In genomic region chr12:111330800-111331752, GRCh38 we compare ENCODE assay signal across 9 cellular contexts. TPM values are rescaled to one million over a fixed set of nuclear protein-coding genes. Genes with fewer than 3 reads are reported as not detected.
A peak's percentile ranks its signal among the peaks of the same experiment; 100 is the strongest.
DNase-seq lines count a peak whose midpoint lies in the region; ATAC-seq, FAIRE-seq and TF ChIP-seq lines count a peak whose summit lies in the region.
"Had no signal": no experiment of that assay in that cellular context is flagged by ENCODE, and none has a peak within 500 bp of the region (broad histone marks: within the 10 kb centered on the region; RNA-seq: fewer than 3 reads in every experiment).

No MANE protein-coding gene starts in this region.

- intact Hi-C loops in activated naive CD4-positive, alpha-beta T cell treated with anti-CD3 and anti-CD28 coated beads for 36 hours (cut with micrococcal nuclease): loop anchor here (1.0 kb wide), 5 partner anchors 66 to 482 kb away; no protein-coding TSS in a partner anchor

- DNase-seq in DMS 273 (lab: John Stamatoyannopoulos, UW; ENCODE audit: unreplicated experiment): peak; percentile 76
- peak; percentile 59 for DNase-seq in HFFc6
- DNase-seq in RCC 7860 (ENCODE audit: low spot score): peak; percentile 46
- no peak for DNase-seq in osteocyte (ENCODE audit: extremely low spot score, unreplicated experiment)
- no peak for DNase-seq in activated CD4-positive, alpha-beta T cell treated with anti-CD3 and anti-CD28 coated beads for 1 hour
- DNase-seq in activated naive CD4-positive, alpha-beta T cell treated with anti-CD3 and anti-CD28 coated beads for 36 hours: no peak
- DNase-seq: T-cell had no signal

- H3K27ac Mint-ChIP-seq in HFFc6 (no peak overlapping the region), osteocyte (ENCODE audit: unreplicated experiment) (no peak overlapping the region)
- no peak overlapping the region for H3K27ac Mint-ChIP-seq in activated naive CD4-positive, alpha-beta T cell treated with anti-CD3 and anti-CD28 coated beads for 36 hours
- H3K27ac Mint-ChIP-seq: T-cell had no signal

- no peaks in the 10 kb centered on the region for H3K4me1 Mint-ChIP-seq in HFFc6 (ENCODE audit: low read depth)
- no peaks in the 10 kb centered on the region for H3K4me1 Mint-ChIP-seq in osteocyte (ENCODE audit: unreplicated experiment)
- H3K4me1 Mint-ChIP-seq in activated naive CD4-positive, alpha-beta T cell treated with anti-CD3 and anti-CD28 coated beads for 36 hours (ENCODE audit: low read depth): peaks cover 3% of the 10 kb centered on the region

- no peak for FAIRE-seq in RCC 7860 (lab: Jason Lieb, UNC)

- H3K4me3 Mint-ChIP-seq in HFFc6 (no peak overlapping the region), osteocyte (ENCODE audit: unreplicated experiment) (no peak overlapping the region)
- H3K4me3 Mint-ChIP-seq in activated naive CD4-positive, alpha-beta T cell treated with anti-CD3 and anti-CD28 coated beads for 36 hours: no peak overlapping the region
- H3K4me3 Mint-ChIP-seq: T-cell had no signal

- peak; percentile 77 for TF ChIP-seq CTCF in HFFc6 (IDR thresholded peaks at IDR 0.05)
- peak; percentile 62 for TF ChIP-seq CTCF in osteocyte (IDR thresholded peaks at IDR 0.05)

- CTCF ChIA-PET in activated naive CD4-positive, alpha-beta T cell treated with anti-CD3 and anti-CD28 coated beads for 36 hours (lab: Charles Lee): interaction anchor here (0.7 to 2.3 kb wide), 6 partner anchors 18 to 199 kb away, joined by 3 to 18 read pairs (median 3); no protein-coding TSS in a partner anchor

- H3K36me3 Mint-ChIP-seq in HFFc6 (ENCODE audit: low read depth) (no peaks in the 10 kb centered on the region), osteocyte (ENCODE audit: unreplicated experiment) (no peaks in the 10 kb centered on the region)
- no peaks in the 10 kb centered on the region for H3K36me3 Mint-ChIP-seq in activated naive CD4-positive, alpha-beta T cell treated with anti-CD3 and anti-CD28 coated beads for 36 hours (ENCODE audit: low read depth)
- H3K36me3 Mint-ChIP-seq: T-cell had no signal

- H3K27me3 Mint-ChIP-seq in HFFc6 (ENCODE audit: insufficient read depth) (peaks cover 12% of the 10 kb centered on the region), osteocyte (ENCODE audit: unreplicated experiment) (peaks cover 13% of the 10 kb centered on the region)
- H3K27me3 Mint-ChIP-seq in activated naive CD4-positive, alpha-beta T cell treated with anti-CD3 and anti-CD28 coated beads for 36 hours (ENCODE audit: low read depth): no peaks in the 10 kb centered on the region

- ATAC-seq in esophagus mucosa (peak; percentile 41), HG03442 (IDR thresholded peaks at IDR 0.05; ENCODE audit: unreplicated experiment) (no peak)

- H3K9me3 Mint-ChIP-seq in HFFc6 (peaks cover 4% of the 10 kb centered on the region; the same call in 1 of the 2 replicates), osteocyte (ENCODE audit: unreplicated experiment) (no peaks in the 10 kb centered on the region)
- no peaks in the 10 kb centered on the region for H3K9me3 Mint-ChIP-seq in activated naive CD4-positive, alpha-beta T cell treated with anti-CD3 and anti-CD28 coated beads for 36 hours
- H3K9me3 Mint-ChIP-seq: T-cell had no signal

RNA-seq across cellular contexts. Expression of gene PHETA1, which starts 37.8 kb away (rescaled TPM):
- total RNA-seq in HFFc6 (2021; fragmentation: NEBNext Ultra II Directional; extraction: Animal tissue kit (Norgen Biotek cat#: 25700)): 10 to 100 TPM; 11.5 to 15.0 (median 14.0) TPM
- total RNA-seq in esophagus mucosa (9.2 TPM), osteocyte (13.6 and 14.6 TPM in 2 replicates)
- 1 to 10 TPM in 1 of 2 experiments, under 1 TPM in 1; 0.35 to 1.0 TPM for total RNA-seq in activated naive CD4-positive, alpha-beta T cell treated with anti-CD3 and anti-CD28 coated beads for 36 hours

Comparison
In these comparisons a context has a peak if more than half of its experiments do, and no peak if none do; other contexts are left out.
1. DNase-seq: peak in DMS 273 (single experiment), HFFc6 (single experiment) and RCC 7860 (single experiment); none in osteocyte (single experiment), activated CD4-positive, alpha-beta T cell treated with anti-CD3 and anti-CD28 coated beads for 1 hour (single experiment) and activated naive CD4-positive, alpha-beta T cell treated with anti-CD3 and anti-CD28 coated beads for 36 hours (single experiment).